ENCODE assay signal across 10 cellular contexts in genomic region chr3:191166366-191166765, GRCh38. TPM values are rescaled to one million over a fixed set of nuclear protein-coding genes. Genes with fewer than 3 reads are reported as not detected.
"Had no signal": no experiment of that assay in that cellular context is flagged by ENCODE, and none has a peak within 500 bp of the region (broad histone marks: within the 10 kb centered on the region; RNA-seq: fewer than 3 reads in every experiment).

No MANE protein-coding gene starts in this region.

- H3K4me1 ChIP-seq: HAP-1 had no signal

- H2AFZ ChIP-seq: GM23338 had no signal

- DNase-seq: HFFc6, KG1 had no signal

- H3K4me3 ChIP-seq: GM23338, HAP-1 had no signal

- FAIRE-seq: H1, H54 had no signal

- H3K36me3 Mint-ChIP-seq: IgD-negative memory B cell had no signal

- H3K4me1 Mint-ChIP-seq: GM23338 had no signal

- H3K4me3 Mint-ChIP-seq: GM23338, HFFc6, IgD-negative memory B cell had no signal

- H3K27ac ChIP-seq: HL-60 had no signal

- ATAC-seq: GM23338, HCT116 had no signal

- H3K36me3 ChIP-seq: HAP-1 had no signal

- H3K27me3 Mint-ChIP-seq: IgD-negative memory B cell had no signal

- H3K9me3 ChIP-seq: HAP-1 had no signal

- H3K27ac Mint-ChIP-seq: GM23338, HFFc6, IgD-negative memory B cell had no signal

- H3K4me2 ChIP-seq: GM23338 had no signal

RNA-seq across cellular contexts. Expression of gene OSTN, which starts 32.7 kb away (rescaled TPM):
- total RNA-seq: GM23338, H1, HT1080 had no signal
- polyA plus RNA-seq: GM23338, H1, IgD-negative memory B cell had no signal
